1 cellular context compared by ENCODE assay signal in the genomic region with DNA sequence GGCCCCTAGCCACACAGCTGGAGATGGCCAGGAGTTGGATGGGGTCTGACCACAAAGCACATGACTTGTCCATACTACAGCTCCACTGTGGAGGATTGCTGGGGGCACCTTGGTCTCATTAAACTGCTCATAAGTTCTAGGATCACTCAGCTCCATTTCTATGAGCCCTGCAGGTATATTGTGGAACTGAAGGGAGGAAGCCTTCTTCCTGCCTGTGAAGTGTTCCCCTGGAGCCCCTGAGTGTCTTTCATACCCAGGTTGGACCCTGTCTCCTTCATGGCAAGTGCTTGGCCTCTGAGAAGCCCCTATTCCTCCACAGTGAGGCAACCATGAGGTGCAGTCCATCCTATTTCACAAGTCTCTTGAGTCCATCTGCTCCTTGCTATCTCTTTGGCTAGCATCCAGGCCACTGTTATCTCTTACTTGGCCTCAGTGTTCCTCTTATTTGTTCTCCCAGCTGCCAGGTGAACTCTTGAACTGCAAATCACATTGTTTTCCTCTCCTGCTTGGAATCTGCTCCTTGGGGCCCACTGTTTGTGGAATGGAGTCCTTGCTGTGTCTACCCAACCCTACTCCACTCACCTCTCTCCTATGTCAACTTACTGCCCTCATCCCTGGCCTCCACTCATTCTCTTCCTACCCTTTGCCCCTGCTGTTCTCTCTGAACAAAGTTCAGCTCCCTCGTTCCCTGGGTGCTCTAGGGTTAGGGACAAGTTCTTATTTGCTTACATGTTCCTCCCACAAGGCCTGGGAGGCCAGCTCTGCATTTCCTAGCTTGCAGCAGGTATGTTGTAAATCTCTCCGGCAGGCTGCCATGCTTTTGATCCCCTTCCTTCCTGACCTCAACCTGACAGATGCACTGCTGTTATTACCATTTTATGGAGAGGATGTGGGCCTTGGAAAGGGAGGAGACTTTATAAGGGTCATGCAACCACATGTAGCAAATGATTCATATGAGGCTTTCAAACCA.
TF ChIP-seq lines count a peak whose summit lies in the region.

No MANE protein-coding gene starts in this region.

TF ChIP-seq in HepG2, 621 proteins besides CTCF, POLR2A, EP300 and RAD21 (continued from another document and continues in another):
- TF ChIP-seq, protein P1, sequence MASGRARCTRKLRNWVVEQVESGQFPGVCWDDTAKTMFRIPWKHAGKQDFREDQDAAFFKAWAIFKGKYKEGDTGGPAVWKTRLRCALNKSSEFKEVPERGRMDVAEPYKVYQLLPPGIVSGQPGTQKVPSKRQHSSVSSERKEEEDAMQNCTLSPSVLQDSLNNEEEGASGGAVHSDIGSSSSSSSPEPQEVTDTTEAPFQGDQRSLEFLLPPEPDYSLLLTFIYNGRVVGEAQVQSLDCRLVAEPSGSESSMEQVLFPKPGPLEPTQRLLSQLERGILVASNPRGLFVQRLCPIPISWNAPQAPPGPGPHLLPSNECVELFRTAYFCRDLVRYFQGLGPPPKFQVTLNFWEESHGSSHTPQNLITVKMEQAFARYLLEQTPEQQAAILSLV (CRISPR knock-in tag; IDR thresholded peaks at IDR 0.05; ENCODE audit: borderline replicate concordance) = peak; percentile 66
- TF ChIP-seq, protein P2, sequence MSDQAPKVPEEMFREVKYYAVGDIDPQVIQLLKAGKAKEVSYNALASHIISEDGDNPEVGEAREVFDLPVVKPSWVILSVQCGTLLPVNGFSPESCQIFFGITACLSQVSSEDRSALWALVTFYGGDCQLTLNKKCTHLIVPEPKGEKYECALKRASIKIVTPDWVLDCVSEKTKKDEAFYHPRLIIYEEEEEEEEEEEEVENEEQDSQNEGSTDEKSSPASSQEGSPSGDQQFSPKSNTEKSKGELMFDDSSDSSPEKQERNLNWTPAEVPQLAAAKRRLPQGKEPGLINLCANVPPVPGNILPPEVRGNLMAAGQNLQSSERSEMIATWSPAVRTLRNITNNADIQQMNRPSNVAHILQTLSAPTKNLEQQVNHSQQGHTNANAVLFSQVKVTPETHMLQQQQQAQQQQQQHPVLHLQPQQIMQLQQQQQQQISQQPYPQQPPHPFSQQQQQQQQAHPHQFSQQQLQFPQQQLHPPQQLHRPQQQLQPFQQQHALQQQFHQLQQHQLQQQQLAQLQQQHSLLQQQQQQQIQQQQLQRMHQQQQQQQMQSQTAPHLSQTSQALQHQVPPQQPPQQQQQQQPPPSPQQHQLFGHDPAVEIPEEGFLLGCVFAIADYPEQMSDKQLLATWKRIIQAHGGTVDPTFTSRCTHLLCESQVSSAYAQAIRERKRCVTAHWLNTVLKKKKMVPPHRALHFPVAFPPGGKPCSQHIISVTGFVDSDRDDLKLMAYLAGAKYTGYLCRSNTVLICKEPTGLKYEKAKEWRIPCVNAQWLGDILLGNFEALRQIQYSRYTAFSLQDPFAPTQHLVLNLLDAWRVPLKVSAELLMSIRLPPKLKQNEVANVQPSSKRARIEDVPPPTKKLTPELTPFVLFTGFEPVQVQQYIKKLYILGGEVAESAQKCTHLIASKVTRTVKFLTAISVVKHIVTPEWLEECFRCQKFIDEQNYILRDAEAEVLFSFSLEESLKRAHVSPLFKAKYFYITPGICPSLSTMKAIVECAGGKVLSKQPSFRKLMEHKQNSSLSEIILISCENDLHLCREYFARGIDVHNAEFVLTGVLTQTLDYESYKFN (CRISPR knock-in tag; conservative IDR thresholded peaks at IDR 0.05) = peak; percentile 97
- no peak; the same call in 1 of the 2 replicates for TF ChIP-seq JUNB (CRISPR knock-in tag; IDR thresholded peaks at IDR 0.05; ENCODE audit: borderline replicate concordance)
- TF ChIP-seq, protein P3, sequence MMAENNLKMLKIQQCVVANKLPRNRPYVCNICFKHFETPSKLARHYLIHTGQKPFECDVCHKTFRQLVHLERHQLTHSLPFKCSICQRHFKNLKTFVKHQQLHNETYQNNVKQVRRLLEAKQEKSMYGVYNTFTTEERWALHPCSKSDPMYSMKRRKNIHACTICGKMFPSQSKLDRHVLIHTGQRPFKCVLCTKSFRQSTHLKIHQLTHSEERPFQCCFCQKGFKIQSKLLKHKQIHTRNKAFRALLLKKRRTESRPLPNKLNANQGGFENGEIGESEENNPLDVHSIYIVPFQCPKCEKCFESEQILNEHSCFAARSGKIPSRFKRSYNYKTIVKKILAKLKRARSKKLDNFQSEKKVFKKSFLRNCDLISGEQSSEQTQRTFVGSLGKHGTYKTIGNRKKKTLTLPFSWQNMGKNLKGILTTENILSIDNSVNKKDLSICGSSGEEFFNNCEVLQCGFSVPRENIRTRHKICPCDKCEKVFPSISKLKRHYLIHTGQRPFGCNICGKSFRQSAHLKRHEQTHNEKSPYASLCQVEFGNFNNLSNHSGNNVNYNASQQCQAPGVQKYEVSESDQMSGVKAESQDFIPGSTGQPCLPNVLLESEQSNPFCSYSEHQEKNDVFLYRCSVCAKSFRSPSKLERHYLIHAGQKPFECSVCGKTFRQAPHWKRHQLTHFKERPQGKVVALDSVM (CRISPR knock-in tag; IDR thresholded peaks at IDR 0.05) = peak; percentile 79
- TF ChIP-seq ARHGAP35 (CRISPR knock-in tag; IDR thresholded peaks at IDR 0.05; ENCODE audit: borderline replicate concordance) = no peak
- TF ChIP-seq NR3C1 (CRISPR knock-in tag; IDR thresholded peaks at IDR 0.05) = no peak
- TF ChIP-seq JARID2 (CRISPR knock-in tag; IDR thresholded peaks at IDR 0.05; ENCODE audit: insufficient replicate concordance) = no peak
- 0 out of 2 replicates have a peak, but pooled peaks have one; percentile 58 for TF ChIP-seq TOPORS (CRISPR knock-in tag; IDR thresholded peaks at IDR 0.05)
- peak; percentile 66; the same call in 1 of the 2 replicates for TF ChIP-seq ZNF292 (CRISPR knock-in tag; IDR thresholded peaks at IDR 0.05; ENCODE audit: borderline replicate concordance, low read depth)
- no peak for TF ChIP-seq U2AF1 (optimal IDR thresholded peaks at IDR 0.05; ENCODE audit: low read depth, low read length)
- TF ChIP-seq, protein P4, sequence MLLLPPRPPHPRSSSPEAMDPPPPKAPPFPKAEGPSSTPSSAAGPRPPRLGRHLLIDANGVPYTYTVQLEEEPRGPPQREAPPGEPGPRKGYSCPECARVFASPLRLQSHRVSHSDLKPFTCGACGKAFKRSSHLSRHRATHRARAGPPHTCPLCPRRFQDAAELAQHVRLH (CRISPR knock-in tag; IDR thresholded peaks at IDR 0.05; ENCODE audit: borderline replicate concordance, low read depth) = 0 out of 2 replicates have a peak, but pooled peaks have one; percentile 47
- TF ChIP-seq HMG20A (CRISPR knock-in tag; IDR thresholded peaks at IDR 0.05; ENCODE audit: borderline replicate concordance) = peak; percentile 87
- TF ChIP-seq MIER2 (CRISPR knock-in tag; IDR thresholded peaks at IDR 0.05) = peak; percentile 27; the same call in 1 of the 2 replicates
- TF ChIP-seq BRD4 (CRISPR knock-in tag; IDR thresholded peaks at IDR 0.05) = no peak
- TF ChIP-seq, protein P5, sequence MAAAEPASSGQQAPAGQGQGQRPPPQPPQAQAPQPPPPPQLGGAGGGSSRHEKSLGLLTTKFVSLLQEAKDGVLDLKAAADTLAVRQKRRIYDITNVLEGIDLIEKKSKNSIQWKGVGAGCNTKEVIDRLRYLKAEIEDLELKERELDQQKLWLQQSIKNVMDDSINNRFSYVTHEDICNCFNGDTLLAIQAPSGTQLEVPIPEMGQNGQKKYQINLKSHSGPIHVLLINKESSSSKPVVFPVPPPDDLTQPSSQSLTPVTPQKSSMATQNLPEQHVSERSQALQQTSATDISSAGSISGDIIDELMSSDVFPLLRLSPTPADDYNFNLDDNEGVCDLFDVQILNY (CRISPR knock-in tag; conservative IDR thresholded peaks at IDR 0.05) = no peak
- peak; percentile 62 for TF ChIP-seq SP4 (CRISPR knock-in tag; IDR thresholded peaks at IDR 0.05)
- TF ChIP-seq, protein P6, sequence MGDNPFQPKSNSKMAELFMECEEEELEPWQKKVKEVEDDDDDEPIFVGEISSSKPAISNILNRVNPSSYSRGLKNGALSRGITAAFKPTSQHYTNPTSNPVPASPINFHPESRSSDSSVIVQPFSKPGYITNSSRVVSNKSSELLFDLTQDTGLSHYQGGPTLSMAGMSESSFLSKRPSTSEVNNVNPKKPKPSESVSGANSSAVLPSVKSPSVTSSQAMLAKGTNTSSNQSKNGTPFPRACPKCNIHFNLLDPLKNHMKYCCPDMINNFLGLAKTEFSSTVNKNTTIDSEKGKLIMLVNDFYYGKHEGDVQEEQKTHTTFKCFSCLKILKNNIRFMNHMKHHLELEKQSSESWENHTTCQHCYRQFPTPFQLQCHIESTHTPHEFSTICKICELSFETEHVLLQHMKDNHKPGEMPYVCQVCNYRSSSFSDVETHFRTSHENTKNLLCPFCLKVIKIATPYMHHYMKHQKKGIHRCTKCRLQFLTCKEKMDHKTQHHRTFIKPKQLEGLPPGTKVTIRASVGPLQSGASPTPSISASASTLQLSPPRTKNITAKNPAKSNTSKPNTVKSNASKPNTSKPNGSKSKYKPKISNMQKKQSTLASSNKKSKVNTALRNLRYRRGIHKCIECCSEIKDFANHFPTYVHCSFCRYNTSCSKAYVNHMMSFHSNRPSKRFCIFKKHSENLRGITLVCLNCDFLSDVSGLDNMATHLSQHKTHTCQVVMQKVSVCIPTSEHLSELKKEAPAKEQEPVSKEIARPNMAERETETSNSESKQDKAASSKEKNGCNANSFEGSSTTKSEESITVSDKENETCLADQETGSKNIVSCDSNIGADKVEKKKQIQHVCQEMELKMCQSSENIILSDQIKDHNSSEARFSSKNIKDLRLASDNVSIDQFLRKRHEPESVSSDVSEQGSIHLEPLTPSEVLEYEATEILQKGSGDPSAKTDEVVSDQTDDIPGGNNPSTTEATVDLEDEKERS (CRISPR knock-in tag; IDR thresholded peaks at IDR 0.05) = no peak; the same call in 1 of the 2 replicates
- no peak for TF ChIP-seq CBX2 (IDR thresholded peaks at IDR 0.05; ENCODE audit: low read depth, low read length)
- no peak for TF ChIP-seq CBX2 (CRISPR knock-in tag; IDR thresholded peaks at IDR 0.05; ENCODE audit: low read depth)
- no peak for TF ChIP-seq ZSCAN21 (CRISPR knock-in tag; IDR thresholded peaks at IDR 0.05; ENCODE audit: borderline replicate concordance)
- TF ChIP-seq, protein P7, sequence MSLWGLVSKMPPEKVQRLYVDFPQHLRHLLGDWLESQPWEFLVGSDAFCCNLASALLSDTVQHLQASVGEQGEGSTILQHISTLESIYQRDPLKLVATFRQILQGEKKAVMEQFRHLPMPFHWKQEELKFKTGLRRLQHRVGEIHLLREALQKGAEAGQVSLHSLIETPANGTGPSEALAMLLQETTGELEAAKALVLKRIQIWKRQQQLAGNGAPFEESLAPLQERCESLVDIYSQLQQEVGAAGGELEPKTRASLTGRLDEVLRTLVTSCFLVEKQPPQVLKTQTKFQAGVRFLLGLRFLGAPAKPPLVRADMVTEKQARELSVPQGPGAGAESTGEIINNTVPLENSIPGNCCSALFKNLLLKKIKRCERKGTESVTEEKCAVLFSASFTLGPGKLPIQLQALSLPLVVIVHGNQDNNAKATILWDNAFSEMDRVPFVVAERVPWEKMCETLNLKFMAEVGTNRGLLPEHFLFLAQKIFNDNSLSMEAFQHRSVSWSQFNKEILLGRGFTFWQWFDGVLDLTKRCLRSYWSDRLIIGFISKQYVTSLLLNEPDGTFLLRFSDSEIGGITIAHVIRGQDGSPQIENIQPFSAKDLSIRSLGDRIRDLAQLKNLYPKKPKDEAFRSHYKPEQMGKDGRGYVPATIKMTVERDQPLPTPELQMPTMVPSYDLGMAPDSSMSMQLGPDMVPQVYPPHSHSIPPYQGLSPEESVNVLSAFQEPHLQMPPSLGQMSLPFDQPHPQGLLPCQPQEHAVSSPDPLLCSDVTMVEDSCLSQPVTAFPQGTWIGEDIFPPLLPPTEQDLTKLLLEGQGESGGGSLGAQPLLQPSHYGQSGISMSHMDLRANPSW (CRISPR knock-in tag; IDR thresholded peaks at IDR 0.05; ENCODE audit: borderline replicate concordance) = no peak; the same call in 1 of the 2 replicates
- TF ChIP-seq ZNF780A (CRISPR knock-in tag; IDR thresholded peaks at IDR 0.05) = no peak
- 0 out of 2 replicates have a peak, but pooled peaks have one; percentile 41 for TF ChIP-seq ZNF614 (CRISPR knock-in tag; IDR thresholded peaks at IDR 0.05; ENCODE audit: borderline replicate concordance)
- no peak for TF ChIP-seq ZBTB20 (CRISPR knock-in tag; IDR thresholded peaks at IDR 0.05; ENCODE audit: borderline replicate concordance, low read depth)
- TF ChIP-seq, protein P8, sequence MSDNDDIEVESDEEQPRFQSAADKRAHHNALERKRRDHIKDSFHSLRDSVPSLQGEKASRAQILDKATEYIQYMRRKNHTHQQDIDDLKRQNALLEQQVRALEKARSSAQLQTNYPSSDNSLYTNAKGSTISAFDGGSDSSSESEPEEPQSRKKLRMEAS (IDR thresholded peaks at IDR 0.05) = peak; percentile 74
- TF ChIP-seq, protein P9, sequence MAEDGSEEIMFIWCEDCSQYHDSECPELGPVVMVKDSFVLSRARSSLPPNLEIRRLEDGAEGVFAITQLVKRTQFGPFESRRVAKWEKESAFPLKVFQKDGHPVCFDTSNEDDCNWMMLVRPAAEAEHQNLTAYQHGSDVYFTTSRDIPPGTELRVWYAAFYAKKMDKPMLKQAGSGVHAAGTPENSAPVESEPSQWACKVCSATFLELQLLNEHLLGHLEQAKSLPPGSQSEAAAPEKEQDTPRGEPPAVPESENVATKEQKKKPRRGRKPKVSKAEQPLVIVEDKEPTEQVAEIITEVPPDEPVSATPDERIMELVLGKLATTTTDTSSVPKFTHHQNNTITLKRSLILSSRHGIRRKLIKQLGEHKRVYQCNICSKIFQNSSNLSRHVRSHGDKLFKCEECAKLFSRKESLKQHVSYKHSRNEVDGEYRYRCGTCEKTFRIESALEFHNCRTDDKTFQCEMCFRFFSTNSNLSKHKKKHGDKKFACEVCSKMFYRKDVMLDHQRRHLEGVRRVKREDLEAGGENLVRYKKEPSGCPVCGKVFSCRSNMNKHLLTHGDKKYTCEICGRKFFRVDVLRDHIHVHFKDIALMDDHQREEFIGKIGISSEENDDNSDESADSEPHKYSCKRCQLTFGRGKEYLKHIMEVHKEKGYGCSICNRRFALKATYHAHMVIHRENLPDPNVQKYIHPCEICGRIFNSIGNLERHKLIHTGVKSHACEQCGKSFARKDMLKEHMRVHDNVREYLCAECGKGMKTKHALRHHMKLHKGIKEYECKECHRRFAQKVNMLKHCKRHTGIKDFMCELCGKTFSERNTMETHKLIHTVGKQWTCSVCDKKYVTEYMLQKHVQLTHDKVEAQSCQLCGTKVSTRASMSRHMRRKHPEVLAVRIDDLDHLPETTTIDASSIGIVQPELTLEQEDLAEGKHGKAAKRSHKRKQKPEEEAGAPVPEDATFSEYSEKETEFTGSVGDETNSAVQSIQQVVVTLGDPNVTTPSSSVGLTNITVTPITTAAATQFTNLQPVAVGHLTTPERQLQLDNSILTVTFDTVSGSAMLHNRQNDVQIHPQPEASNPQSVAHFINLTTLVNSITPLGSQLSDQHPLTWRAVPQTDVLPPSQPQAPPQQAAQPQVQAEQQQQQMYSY (CRISPR knock-in tag; IDR thresholded peaks at IDR 0.05) = peak; percentile 33; the same call in 1 of the 2 replicates
- TF ChIP-seq SMARCE1 (IDR thresholded peaks at IDR 0.05; ENCODE audit: borderline replicate concordance) = no peak
- TF ChIP-seq HNRNPUL1 (IDR thresholded peaks at IDR 0.05; ENCODE audit: low read depth, low read length) = no peak
- TF ChIP-seq EZH2 (conservative IDR thresholded peaks at IDR 0.05; ENCODE audit: low read depth, low read length) = no peak
- TF ChIP-seq KDM1A (CRISPR knock-in tag; IDR thresholded peaks at IDR 0.05) = peak; percentile 69; the same call in 1 of the 2 replicates
- TF ChIP-seq SMC3 (IDR thresholded peaks at IDR 0.05; ENCODE audit: low read length) = no peak
- 0 out of 2 replicates have a peak, but pooled peaks have one; percentile 5 for TF ChIP-seq ZNF816 (CRISPR knock-in tag; IDR thresholded peaks at IDR 0.05; ENCODE audit: borderline replicate concordance)
